In genomic region chr20:41166201-41167117, GRCh38 we compare ENCODE assay signal across 15 cellular contexts. TPM values are rescaled to one million over a fixed set of nuclear protein-coding genes. Genes with fewer than 3 reads are reported as not detected.
A peak's percentile ranks its signal among the peaks of the same experiment; 100 is the strongest.
DNase-seq lines count a peak whose midpoint lies in the region; ATAC-seq and TF ChIP-seq lines count a peak whose summit lies in the region.
"Had no signal": no experiment of that assay in that cellular context is flagged by ENCODE, and none has a peak within 500 bp of the region (broad histone marks: within the 10 kb centered on the region; RNA-seq: fewer than 3 reads in every experiment).

No MANE protein-coding gene starts in this region.

- ATAC-seq in activated T-cell treated with anti-CD3 and anti-CD28 coated beads, Interleukin-2, amount 50 U/mL, for 72 hours (replicated peaks in 1 of 2): no peak
- no peak for ATAC-seq in activated T-cell treated with anti-CD3 and anti-CD28 coated beads, Interleukin-2, amount 50 U/mL, for 4 hours
- ATAC-seq in Panc1: no peak
- ATAC-seq in sciatic nerve: no peak
- ATAC-seq in GM21786 (IDR thresholded peaks at IDR 0.05; ENCODE audit: unreplicated experiment): no peak
- no peak for ATAC-seq in HG02610 (IDR thresholded peaks at IDR 0.05; ENCODE audit: unreplicated experiment)
- ATAC-seq: foreskin keratinocyte had no signal

- intact Hi-C loops in Panc1 (cut with micrococcal nuclease; ENCODE audit: unreplicated experiment) (no loop called here), sciatic nerve (cut with DNase I) (no loop called here)

- in situ Hi-C loops in Panc1 (cut with HindIII; ENCODE audit: low pct_unique_long_range_greater_than_20kb, low sequenced_read_pairs): no loop called here

- no peak for DNase-seq in activated T-cell treated with anti-CD3 and anti-CD28 coated beads, Interleukin-2, amount 50 U/mL, for 72 hours
- no peak for DNase-seq in activated T-cell treated with anti-CD3 and anti-CD28 coated beads, Interleukin-2, amount 50 U/mL, for 4 hours
- DNase-seq in Panc1 (ENCODE audit: low read depth, low spot score) (no peak), sciatic nerve (ENCODE audit: low spot score) (peak; percentile 45), WERI-Rb-1 (no peak)
- DNase-seq: foreskin keratinocyte, mesenchymal stem cell, NCI-H446 treated with DMSO at 0.1 percent for 48 hours, OCI-M1, trophoblast cell had no signal

- no peak overlapping the region for H3K4me3 Mint-ChIP-seq in activated T-cell treated with anti-CD3 and anti-CD28 coated beads, Interleukin-2, amount 50 U/mL, for 72 hours
- H3K4me3 Mint-ChIP-seq in activated T-cell treated with anti-CD3 and anti-CD28 coated beads, Interleukin-2, amount 50 U/mL, for 4 hours: no peak overlapping the region

- H3K9me3 ChIP-seq in Panc1 (ENCODE audit: control insufficient read depth, insufficient read depth, low read depth, low read length): no peaks in the 10 kb centered on the region
- no peaks in the 10 kb centered on the region for H3K9me3 ChIP-seq in WERI-Rb-1 (ENCODE audit: severe bottlenecking)
- H3K9me3 ChIP-seq: ascending aorta had no signal

- BruUV-seq in Panc1 (replicated peaks; lab: Mats Ljungman, UMichigan): TSS peak; percentile 63

- H3K27ac ChIP-seq in Panc1 (ENCODE audit: low read length): no peak overlapping the region
- H3K27ac ChIP-seq in cingulate gyrus (ENCODE audit: low read depth, low read length): peak overlapping the region; percentile 62
- no peak overlapping the region for H3K27ac ChIP-seq in WERI-Rb-1
- H3K27ac ChIP-seq: foreskin keratinocyte, parathyroid adenoma had no signal

- no peaks in the 10 kb centered on the region for H3K9me3 Mint-ChIP-seq in activated T-cell treated with anti-CD3 and anti-CD28 coated beads, Interleukin-2, amount 50 U/mL, for 72 hours
- H3K9me3 Mint-ChIP-seq in activated T-cell treated with anti-CD3 and anti-CD28 coated beads, Interleukin-2, amount 50 U/mL, for 4 hours: no peaks in the 10 kb centered on the region

- TF ChIP-seq CTCF in Panc1 (IDR thresholded peaks at IDR 0.05): no peak
- TF ChIP-seq CTCF in WERI-Rb-1 (IDR thresholded peaks at IDR 0.05; ENCODE audit: low read depth, low read length): no peak

- POLR2A ChIA-PET in Panc1 (lab: Charles Lee): no interaction called here

- H3K4me1 Mint-ChIP-seq in activated T-cell treated with anti-CD3 and anti-CD28 coated beads, Interleukin-2, amount 50 U/mL, for 72 hours (ENCODE audit: low read depth): peaks cover 45% of the 10 kb centered on the region
- peaks cover 40% of the 10 kb centered on the region for H3K4me1 Mint-ChIP-seq in activated T-cell treated with anti-CD3 and anti-CD28 coated beads, Interleukin-2, amount 50 U/mL, for 4 hours (ENCODE audit: low read depth)

- peaks cover 19 to 46% of the 10 kb centered on the region in 2 donors for H3K36me3 Mint-ChIP-seq in activated T-cell treated with anti-CD3 and anti-CD28 coated beads, Interleukin-2, amount 50 U/mL, for 72 hours (ENCODE audit: insufficient read depth in 2 of 2)
- H3K36me3 Mint-ChIP-seq in activated T-cell treated with anti-CD3 and anti-CD28 coated beads, Interleukin-2, amount 50 U/mL, for 4 hours (ENCODE audit: insufficient read depth): peaks cover 56% of the 10 kb centered on the region

- no peaks in the 10 kb centered on the region; the same call in 1 of the 2 replicates for H3K36me3 ChIP-seq in Panc1 (ENCODE audit: control insufficient read depth, insufficient read depth, low read length)
- H3K36me3 ChIP-seq in WERI-Rb-1: peaks cover 91% of the 10 kb centered on the region

- CTCF ChIA-PET in Panc1 (lab: Charles Lee): no interaction called here

- no peaks in the 10 kb centered on the region for H3K4me1 ChIP-seq in Panc1 (ENCODE audit: control insufficient read depth, insufficient read depth, low read length)
- H3K4me1 ChIP-seq: parathyroid adenoma had no signal

- H3K27me3 Mint-ChIP-seq in activated T-cell treated with anti-CD3 and anti-CD28 coated beads, Interleukin-2, amount 50 U/mL, for 72 hours (ENCODE audit: low read depth): no peaks in the 10 kb centered on the region
- H3K27me3 Mint-ChIP-seq in activated T-cell treated with anti-CD3 and anti-CD28 coated beads, Interleukin-2, amount 50 U/mL, for 4 hours (ENCODE audit: low read depth): no peaks in the 10 kb centered on the region

- H3K27ac Mint-ChIP-seq in activated T-cell treated with anti-CD3 and anti-CD28 coated beads, Interleukin-2, amount 50 U/mL, for 72 hours: peak overlapping the region; percentile 16

- no peaks in the 10 kb centered on the region for H3K27me3 ChIP-seq in Panc1 (ENCODE audit: control insufficient read depth, insufficient read depth, low read length)
- no peaks in the 10 kb centered on the region for H3K27me3 ChIP-seq in WERI-Rb-1 (ENCODE audit: insufficient read depth, low read depth, severe bottlenecking)
- H3K27me3 ChIP-seq: ascending aorta, foreskin keratinocyte had no signal

- no peak overlapping the region for H3K4me3 ChIP-seq in Panc1 (ENCODE audit: low read depth in 2 of 2, low read length in 2 of 2)
- H3K4me3 ChIP-seq in WERI-Rb-1 (ENCODE audit: low read depth, low read length): no peak overlapping the region
- H3K4me3 ChIP-seq: ascending aorta had no signal

RNA-seq across cellular contexts. Expression of gene PLCG1, which starts 29.1 kb away (rescaled TPM):
- total RNA-seq in activated T-cell treated with anti-CD3 and anti-CD28 coated beads, Interleukin-2, amount 50 U/mL, for 72 hours: 100 to 1,000 TPM; 177 to 221 TPM
- 100 to 1,000 TPM in 1 of 3 donors, 10 to 100 TPM in 2; 89.1 to 104 (median 91.3) TPM for total RNA-seq in activated T-cell treated with anti-CD3 and anti-CD28 coated beads, Interleukin-2, amount 50 U/mL, for 4 hours
- total RNA-seq in Panc1 (2021; ENCODE audit: unreplicated experiment) (159 TPM), sciatic nerve (148 TPM)
- polyA plus RNA-seq in Panc1 (2012; ENCODE audit: insufficient read length): 189 TPM
